ENCODE assay signal across 18 cellular contexts in genomic region chr11:105942951-105943350, GRCh38.
DNase-seq lines count a peak whose midpoint lies in the region; ATAC-seq and TF ChIP-seq lines count a peak whose summit lies in the region.
"Had no signal": no experiment of that assay in that cellular context is flagged by ENCODE, and none has a peak within 500 bp of the region (broad histone marks: within the 10 kb centered on the region; RNA-seq: fewer than 3 reads in every experiment).

No MANE protein-coding gene starts in this region.

- peak overlapping the region; percentile 33 for H3K27ac Mint-ChIP-seq in mesothelial cell of epicardium
- no peak overlapping the region for H3K27ac Mint-ChIP-seq in activated naive CD4-positive, alpha-beta T cell treated with anti-CD3 and anti-CD28 coated beads, Interleukin-2, amount 50 U/mL, for 72 hours
- H3K27ac Mint-ChIP-seq in type B pancreatic cell, result no peak overlapping the region

- H3K9me3 Mint-ChIP-seq in mesothelial cell of epicardium (no peaks in the 10 kb centered on the region), type B pancreatic cell (no peaks in the 10 kb centered on the region)
- H3K9me3 Mint-ChIP-seq in activated naive CD4-positive, alpha-beta T cell treated with anti-CD3 and anti-CD28 coated beads, Interleukin-2, amount 50 U/mL, for 72 hours, result no peaks in the 10 kb centered on the region

- H3K36me3 Mint-ChIP-seq in mesothelial cell of epicardium (peaks cover 10% of the 10 kb centered on the region), type B pancreatic cell (no peaks in the 10 kb centered on the region)
- no peaks in the 10 kb centered on the region for H3K36me3 Mint-ChIP-seq in activated naive CD4-positive, alpha-beta T cell treated with anti-CD3 and anti-CD28 coated beads, Interleukin-2, amount 50 U/mL, for 72 hours

- POLR2A ChIA-PET in BJ (lab: Charles Lee), result no interaction called here

- peak; percentile 74 for DNase-seq in BJ (ENCODE audit: low read depth)
- DNase-seq in LHCN-M2 (ENCODE audit: low read depth), result peak; percentile 6
- DNase-seq in choroid plexus epithelial cell (ENCODE audit: low read depth), result peak; percentile 66
- DNase-seq in mesothelial cell of epicardium (ENCODE audit: low spot score in 2 of 2, unreplicated experiment in 2 of 2), result no peak
- no peak for DNase-seq in superior temporal gyrus (ENCODE audit: extremely low spot score)
- no peak for DNase-seq in activated naive CD4-positive, alpha-beta T cell treated with anti-CD3 and anti-CD28 coated beads, Interleukin-2, amount 50 U/mL, for 72 hours (ENCODE audit: low spot score in 2 of 2)
- DNase-seq in type B pancreatic cell (ENCODE audit: extremely low spot score, unreplicated experiment), result no peak
- DNase-seq: DMS 273 treated with DMSO at 0.1 percent for 48 hours, H7, MG63, NCI-H1105, NCI-H1694 treated with DMSO at 0.1 percent for 48 hours, NCI-H2107, NCI-H226, NCI-H524 treated with DMSO at 0.1 percent for 48 hours, Peyer's patch, SHP77 treated with DMSO at 0.1 percent for 48 hours had no signal

- CTCF ChIA-PET in BJ (lab: Yijun Ruan, JAX), result no interaction called here

- no peak for ATAC-seq in activated naive CD4-positive, alpha-beta T cell treated with anti-CD3 and anti-CD28 coated beads, Interleukin-2, amount 50 U/mL, for 72 hours
- ATAC-seq: HepG2 had no signal

- no peak overlapping the region for H3K4me3 Mint-ChIP-seq in mesothelial cell of epicardium
- H3K4me3 Mint-ChIP-seq in type B pancreatic cell, result no peak overlapping the region

- no peaks in the 10 kb centered on the region for H3K36me3 ChIP-seq in BJ (ENCODE audit: control insufficient read depth, insufficient read depth, low read length)
- H3K36me3 ChIP-seq: MG63, Peyer's patch had no signal

- H3K27me3 Mint-ChIP-seq in mesothelial cell of epicardium (ENCODE audit: low read depth), result no peaks in the 10 kb centered on the region
- no peaks in the 10 kb centered on the region for H3K27me3 Mint-ChIP-seq in type B pancreatic cell

- H3K4me3 ChIP-seq in BJ (ENCODE audit: low read depth, low read length) (no peak overlapping the region), choroid plexus epithelial cell (ENCODE audit: low read depth, low read length) (no peak overlapping the region)
- H3K4me3 ChIP-seq: MG63, Peyer's patch had no signal

- H3K4me1 Mint-ChIP-seq in mesothelial cell of epicardium (no peaks in the 10 kb centered on the region), type B pancreatic cell (ENCODE audit: unreplicated experiment) (no peaks in the 10 kb centered on the region)

- H3K27me3 ChIP-seq in BJ (ENCODE audit: control insufficient read depth, insufficient read depth, low read length), result no peaks in the 10 kb centered on the region
- H3K27me3 ChIP-seq: MG63, Peyer's patch had no signal

- TF ChIP-seq CTCF in BJ (IDR thresholded peaks at IDR 0.05; ENCODE audit: insufficient read depth, low read depth, low read length) (no peak), choroid plexus epithelial cell (conservative IDR thresholded peaks at IDR 0.05; ENCODE audit: low read depth, low read length) (no peak), mesothelial cell of epicardium (IDR thresholded peaks at IDR 0.05; ENCODE audit: unreplicated experiment) (no peak), type B pancreatic cell (conservative IDR thresholded peaks at IDR 0.05) (no peak)

Comparison
In these comparisons a context has a peak if more than half of its experiments do, and no peak if none do; other contexts are left out.
1. DNase-seq: peak in BJ (single experiment), LHCN-M2 (single experiment) and choroid plexus epithelial cell (single experiment); none in mesothelial cell of epicardium (0 of 2), superior temporal gyrus (single experiment), activated naive CD4-positive, alpha-beta T cell treated with anti-CD3 and anti-CD28 coated beads, Interleukin-2, amount 50 U/mL, for 72 hours (0 of 2) and type B pancreatic cell (single experiment).